In the genomic region with DNA sequence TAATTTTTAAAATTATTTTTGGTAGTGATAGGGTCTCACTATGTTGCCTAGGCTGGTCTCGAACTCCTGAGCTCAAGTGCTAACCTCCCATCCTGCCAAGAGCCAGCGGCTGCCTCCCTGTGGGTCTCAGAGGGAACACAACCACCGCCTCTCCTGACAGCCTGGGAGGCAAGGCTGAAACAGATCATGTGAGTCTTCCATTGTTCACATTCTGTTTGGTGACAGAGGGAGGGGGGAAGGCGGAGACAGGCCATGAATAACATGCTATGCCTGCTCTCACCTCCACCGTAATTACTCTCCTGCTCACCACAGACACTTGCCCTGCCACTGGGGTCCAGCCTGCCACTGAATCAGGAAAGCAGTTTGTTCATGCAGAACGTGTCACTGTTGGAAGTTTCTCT, we compare ENCODE assay signal across 8 cellular contexts.
A peak's percentile ranks its signal among the peaks of the same experiment; 100 is the strongest.
DNase-seq lines count a peak whose midpoint lies in the region; ATAC-seq and TF ChIP-seq lines count a peak whose summit lies in the region.

No MANE protein-coding gene starts in this region.

- DNase-seq in DMS153 (lab: John Stamatoyannopoulos, UW) (peak; percentile 70), NCI-H2081 treated with DMSO at 0.1 percent for 48 hours (lab: John Stamatoyannopoulos, UW) (peak; percentile 46), dorsolateral prefrontal cortex (peak in 8 of 10 donors; percentile 50 to 76 (median 60)), mesothelial cell of epicardium (ENCODE audit: low spot score in 2 of 2, unreplicated experiment in 2 of 2) (no peak), esophagus squamous epithelium (lab: John Stamatoyannopoulos, UW) (no peak)
- no peak for DNase-seq in activated CD4-positive, alpha-beta memory T cell treated with anti-CD3 and anti-CD28 coated beads, Interleukin-2, amount 10 ng/mL, durations not matched to agents 7 days and 5 days

- H3K27ac Mint-ChIP-seq in mesothelial cell of epicardium, result peak overlapping the region; percentile 72
- H3K27ac Mint-ChIP-seq in activated CD4-positive, alpha-beta memory T cell treated with anti-CD3 and anti-CD28 coated beads, Interleukin-2, amount 10 ng/mL, durations not matched to agents 7 days and 5 days, result no peak overlapping the region

- H3K4me1 Mint-ChIP-seq in mesothelial cell of epicardium, result peaks cover 38% of the 10 kb centered on the region
- H3K4me1 Mint-ChIP-seq in activated CD4-positive, alpha-beta memory T cell treated with anti-CD3 and anti-CD28 coated beads, Interleukin-2, amount 10 ng/mL, durations not matched to agents 7 days and 5 days, result no peaks in the 10 kb centered on the region

- no peaks in the 10 kb centered on the region for H3K9me3 Mint-ChIP-seq in mesothelial cell of epicardium
- no peaks in the 10 kb centered on the region for H3K9me3 Mint-ChIP-seq in activated CD4-positive, alpha-beta memory T cell treated with anti-CD3 and anti-CD28 coated beads, Interleukin-2, amount 10 ng/mL, durations not matched to agents 7 days and 5 days

- intact Hi-C loops in dorsolateral prefrontal cortex (cut with DNase I) (loop anchor here in 1 of 2 donors (5.0 kb wide), 2 partner anchors 77 to 142 kb away; a partner anchor contains a TSS), esophagus squamous epithelium (cut with DNase I) (no loop called here)

- no peak overlapping the region for H3K4me3 ChIP-seq in dorsolateral prefrontal cortex
- H3K4me3 ChIP-seq in esophagus squamous epithelium, result no peak overlapping the region

- TF ChIP-seq POLR2A in esophagus squamous epithelium (IDR thresholded peaks at IDR 0.05), result no peak

- no peak for ATAC-seq in GM18868 (IDR thresholded peaks at IDR 0.05; ENCODE audit: unreplicated experiment)
- no peak for ATAC-seq in HG03565 (IDR thresholded peaks at IDR 0.05; ENCODE audit: unreplicated experiment)

- H3K36me3 Mint-ChIP-seq in mesothelial cell of epicardium, result no peaks in the 10 kb centered on the region
- H3K36me3 Mint-ChIP-seq in activated CD4-positive, alpha-beta memory T cell treated with anti-CD3 and anti-CD28 coated beads, Interleukin-2, amount 10 ng/mL, durations not matched to agents 7 days and 5 days (ENCODE audit: low read depth), result no peaks in the 10 kb centered on the region

- H3K27me3 Mint-ChIP-seq in mesothelial cell of epicardium (ENCODE audit: low read depth), result peaks cover 3% of the 10 kb centered on the region
- H3K27me3 Mint-ChIP-seq in activated CD4-positive, alpha-beta memory T cell treated with anti-CD3 and anti-CD28 coated beads, Interleukin-2, amount 10 ng/mL, durations not matched to agents 7 days and 5 days, result peaks cover 13% of the 10 kb centered on the region

- H3K27me3 ChIP-seq in dorsolateral prefrontal cortex, result no peaks in the 10 kb centered on the region
- peaks cover 0 to 55% (median 2%) of the 10 kb centered on the region in 4 donors for H3K27me3 ChIP-seq in esophagus squamous epithelium

- no peaks in the 10 kb centered on the region for H3K36me3 ChIP-seq in esophagus squamous epithelium

- H3K4me3 Mint-ChIP-seq in mesothelial cell of epicardium, result no peak overlapping the region
- no peak overlapping the region for H3K4me3 Mint-ChIP-seq in activated CD4-positive, alpha-beta memory T cell treated with anti-CD3 and anti-CD28 coated beads, Interleukin-2, amount 10 ng/mL, durations not matched to agents 7 days and 5 days

- H3K27ac ChIP-seq in dorsolateral prefrontal cortex (peak overlapping the region in 43 of 59 donors; percentile 1 to 75 (median 50)), esophagus squamous epithelium (no peak overlapping the region)

- peak in 41 of 56 donors; percentile 4 to 60 (median 31) for TF ChIP-seq CTCF in dorsolateral prefrontal cortex (IDR thresholded peaks at IDR 0.05 in 54 of 56, conservative IDR thresholded peaks at IDR 0.05 in 2 of 56; ENCODE audit: low read depth in 1 of 56, partially characterized antibody in 56 of 56)
- no peak for TF ChIP-seq CTCF in mesothelial cell of epicardium (IDR thresholded peaks at IDR 0.05; ENCODE audit: unreplicated experiment)
- peak in 1 of 6 experiments; percentile 11 for TF ChIP-seq CTCF in esophagus squamous epithelium (IDR thresholded peaks at IDR 0.05)

- POLR2A ChIA-PET in activated CD4-positive, alpha-beta memory T cell treated with anti-CD3 and anti-CD28 coated beads, Interleukin-2, amount 10 ng/mL, durations not matched to agents 7 days and 5 days (lab: Charles Lee), result no interaction called here

- WGBS in esophagus squamous epithelium, 2 donors, result 29% methylated on average over 4 to 6 of the region's 6 CpGs

- CTCF ChIA-PET in activated CD4-positive, alpha-beta memory T cell treated with anti-CD3 and anti-CD28 coated beads, Interleukin-2, amount 10 ng/mL, durations not matched to agents 7 days and 5 days (lab: Charles Lee), result interaction anchor here (1.5 kb wide), 1 partner anchor 16 kb away, joined by 3 read pairs; no protein-coding TSS in a partner anchor

- peaks cover 0 to 15% (median 7%) of the 10 kb centered on the region in 3 donors for H3K4me1 ChIP-seq in esophagus squamous epithelium

- no peaks in the 10 kb centered on the region for H3K9me3 ChIP-seq in esophagus squamous epithelium

Comparison
In these comparisons a context has a peak if more than half of its experiments do, and no peak if none do; other contexts are left out.
1. DNase-seq: peak in DMS153 (single experiment), NCI-H2081 treated with DMSO at 0.1 percent for 48 hours (single experiment) and dorsolateral prefrontal cortex (8 of 10); none in mesothelial cell of epicardium (0 of 2), esophagus squamous epithelium (single experiment) and activated CD4-positive, alpha-beta memory T cell treated with anti-CD3 and anti-CD28 coated beads, Interleukin-2, amount 10 ng/mL, durations not matched to agents 7 days and 5 days (single experiment).
2. H3K27ac ChIP-seq: peak in dorsolateral prefrontal cortex (43 of 59); none in esophagus squamous epithelium (0 of 4).